Comparison of ENCODE assay signal across 10 cellular contexts in genomic region chr14:75247286-75247922, GRCh38. TPM values are rescaled to one million over a fixed set of nuclear protein-coding genes. Genes with fewer than 3 reads are reported as not detected.
A peak's percentile ranks its signal among the peaks of the same experiment; 100 is the strongest.
DNase-seq lines count a peak whose midpoint lies in the region; ATAC-seq and TF ChIP-seq lines count a peak whose summit lies in the region.
"Had no signal": no experiment of that assay in that cellular context is flagged by ENCODE, and none has a peak within 500 bp of the region (broad histone marks: within the 10 kb centered on the region; RNA-seq: fewer than 3 reads in every experiment).

No MANE protein-coding gene starts in this region.

- H3K36me3 ChIP-seq in OCI-LY7 (ENCODE audit: insufficient read depth, low read length): no peaks in the 10 kb centered on the region
- H3K36me3 ChIP-seq in mucosa of descending colon (ENCODE audit: low read depth): no peaks in the 10 kb centered on the region

- peak overlapping the region; percentile 67 for H3K4me2 ChIP-seq in OCI-LY7 (ENCODE audit: low read length)

- peaks cover 4% of the 10 kb centered on the region for H3K9me3 Mint-ChIP-seq in glutamatergic neuron (ENCODE audit: unreplicated experiment)

- H3K27ac Mint-ChIP-seq in glutamatergic neuron (ENCODE audit: unreplicated experiment): no peak overlapping the region

- CTCF ChIA-PET in OCI-LY7 (lab: Charles Lee; ENCODE audit: unreplicated experiment): no interaction called here

- no peaks in the 10 kb centered on the region for H3K79me2 ChIP-seq in OCI-LY7 (ENCODE audit: insufficient read depth, low read depth, low read length)

- no peak for TF ChIP-seq CTCF in OCI-LY7 (conservative IDR thresholded peaks at IDR 0.05; ENCODE audit: low read length)
- TF ChIP-seq CTCF in mucosa of descending colon (IDR thresholded peaks at IDR 0.05): no peak
- TF ChIP-seq CTCF in glutamatergic neuron (IDR thresholded peaks at IDR 0.05; ENCODE audit: partially characterized antibody, unreplicated experiment): no peak

- ATAC-seq in mucosa of descending colon (peak; percentile 15), GM19397 (IDR thresholded peaks at IDR 0.05; ENCODE audit: unreplicated experiment) (no peak), GM19463 (IDR thresholded peaks at IDR 0.05; ENCODE audit: unreplicated experiment) (no peak)

- peaks cover 2% of the 10 kb centered on the region for H3K4me1 Mint-ChIP-seq in glutamatergic neuron (ENCODE audit: low read depth, unreplicated experiment)

- intact Hi-C loops in OCI-LY7 (cut with micrococcal nuclease; ENCODE audit: unreplicated experiment) (no loop called here), mucosa of descending colon (cut with DNase I, micrococcal nuclease) (no loop called here)

- H4K20me1 ChIP-seq in OCI-LY7 (ENCODE audit: insufficient read depth, low read length): no peaks in the 10 kb centered on the region

- H2AFZ ChIP-seq in OCI-LY7 (ENCODE audit: low read length): peak overlapping the region; percentile 82

- H3K4me3 Mint-ChIP-seq in glutamatergic neuron (ENCODE audit: unreplicated experiment): no peak overlapping the region

- no peaks in the 10 kb centered on the region for H3K9me2 ChIP-seq in OCI-LY7 (ENCODE audit: insufficient read depth, low read length)

- peak; percentile 79 for DNase-seq in OCI-LY7 (ENCODE audit: low spot score)
- DNase-seq in activated T-cell treated with anti-CD3 and anti-CD28 coated beads for 48 hours (ENCODE audit: low read depth): peak; percentile 54
- peak in 1 of 3 donors; percentile 54 for DNase-seq in mucosa of descending colon
- peak; percentile 32 to 88 (median 74) for DNase-seq in stimulated activated naive CD4-positive, alpha-beta T cell (lab: John Stamatoyannopoulos, UW)
- no peak for DNase-seq in glutamatergic neuron
- no peak for DNase-seq in SIG-M5 treated with dmso at 0.1 percent for 504 hours (lab: John Stamatoyannopoulos, UW; ENCODE audit: unreplicated experiment)
- DNase-seq: islet precursor cell, NCI-H526 had no signal

- no TSS peak for BruUV-seq in OCI-LY7 (replicated peaks; lab: Mats Ljungman, UMichigan)

- peaks cover 7% of the 10 kb centered on the region for H3K27me3 Mint-ChIP-seq in glutamatergic neuron (ENCODE audit: unreplicated experiment)

- no peaks in the 10 kb centered on the region for H3K36me3 Mint-ChIP-seq in glutamatergic neuron (ENCODE audit: unreplicated experiment)

- H3K9me3 ChIP-seq in OCI-LY7 (ENCODE audit: low read length): no peaks in the 10 kb centered on the region
- H3K9me3 ChIP-seq in mucosa of descending colon: no peaks in the 10 kb centered on the region

- peak overlapping the region; percentile 88 for H3K27ac ChIP-seq in OCI-LY7 (ENCODE audit: low read depth, low read length, poor library complexity, severe bottlenecking)

- H3K4me3 ChIP-seq in OCI-LY7 (ENCODE audit: low read depth, low read length, poor library complexity, severe bottlenecking): peak overlapping the region; percentile 43
- H3K4me3 ChIP-seq in mucosa of descending colon: no peak overlapping the region

- H3K4me1 ChIP-seq in OCI-LY7 (ENCODE audit: insufficient read depth, low read length, poor library complexity, severe bottlenecking) (peaks cover 55% of the 10 kb centered on the region), mucosa of descending colon (ENCODE audit: low read depth) (peaks cover 13% of the 10 kb centered on the region)

- POLR2A ChIA-PET in OCI-LY7 (lab: Charles Lee): interaction anchor here (0.6 to 4.4 kb wide), 3 partner anchors 8 to 414 kb away, joined by 3 to 22 read pairs (median 3); partner anchors contain the start of gene TTLL5

RNA-seq across cellular contexts. Expression of gene FOS, which starts 31.2 kb away (rescaled TPM):
- 12.4 and 16.9 TPM in 2 replicates for total RNA-seq in OCI-LY7 (2014; rRNA removed; shearing (Covaris generic))
- 3.3 and 4.6 TPM in 2 replicates for total RNA-seq in OCI-LY7 (2022)
- 100 to 1,000 TPM; 163 to 292 (median 243) TPM for total RNA-seq in mucosa of descending colon
- 2.9 TPM for total RNA-seq in glutamatergic neuron (ENCODE audit: unreplicated experiment)

Comparison
In these comparisons a context has a peak if more than half of its experiments do, and no peak if none do; other contexts are left out.
1. DNase-seq: peak in OCI-LY7 (single experiment), activated T-cell treated with anti-CD3 and anti-CD28 coated beads for 48 hours (single experiment) and stimulated activated naive CD4-positive, alpha-beta T cell (6 of 6); none in glutamatergic neuron (single experiment) and SIG-M5 treated with dmso at 0.1 percent for 504 hours (single experiment).
2. RNA of gene FOS, which starts 31.2 kb away (total RNA-seq): 163 to 292 TPM in mucosa of descending colon; 3.3 to 16.9 TPM in OCI-LY7 and 2.9 TPM in glutamatergic neuron (single experiment); every median in the first group is over 4 times any median in the second.